Comparison of ENCODE assay signal across 9 cellular contexts in genomic region chr17:39665642-39666221, GRCh38. TPM values are rescaled to one million over a fixed set of nuclear protein-coding genes. Genes with fewer than 3 reads are reported as not detected.
DNase-seq lines count a peak whose midpoint lies in the region; ATAC-seq and TF ChIP-seq lines count a peak whose summit lies in the region.
"Had no signal": no experiment of that assay in that cellular context is flagged by ENCODE, and none has a peak within 500 bp of the region (broad histone marks: within the 10 kb centered on the region; RNA-seq: fewer than 3 reads in every experiment).

No MANE protein-coding gene starts in this region.

- H3K27me3 Mint-ChIP-seq in natural killer cell treated with Interleukin-12 subunit alpha and Interleukin-12 subunit beta and Interleukin-15 and Interleukin-18, amount 100 ng/mL, for 72 hours, result peaks cover 0 to 3% of the 10 kb centered on the region in 2 donors
- H3K27me3 Mint-ChIP-seq in progenitor cell of endocrine pancreas, result peaks cover 43% of the 10 kb centered on the region

- H3K27ac Mint-ChIP-seq in natural killer cell treated with Interleukin-12 subunit alpha and Interleukin-12 subunit beta and Interleukin-15 and Interleukin-18, amount 100 ng/mL, for 72 hours, result no peak overlapping the region
- H3K27ac Mint-ChIP-seq in progenitor cell of endocrine pancreas, result no peak overlapping the region

- H3K4me3 Mint-ChIP-seq in natural killer cell treated with Interleukin-12 subunit alpha and Interleukin-12 subunit beta and Interleukin-15 and Interleukin-18, amount 100 ng/mL, for 72 hours, result peak overlapping the region; percentile 25
- no peak overlapping the region for H3K4me3 Mint-ChIP-seq in progenitor cell of endocrine pancreas (ENCODE audit: low read depth)

- no peak for TF ChIP-seq CTCF in progenitor cell of endocrine pancreas (IDR thresholded peaks at IDR 0.05; ENCODE audit: unreplicated experiment)

- H3K4me1 Mint-ChIP-seq in natural killer cell treated with Interleukin-12 subunit alpha and Interleukin-12 subunit beta and Interleukin-15 and Interleukin-18, amount 100 ng/mL, for 72 hours (ENCODE audit: low read depth in 2 of 2), result peaks cover 11 to 12% of the 10 kb centered on the region in 2 donors
- H3K4me1 Mint-ChIP-seq in progenitor cell of endocrine pancreas (ENCODE audit: low read depth), result peaks cover 9% of the 10 kb centered on the region

- peak overlapping the region; percentile 58 for H3K27ac ChIP-seq in cingulate gyrus (ENCODE audit: low read depth, low read length)

- H3K36me3 Mint-ChIP-seq in natural killer cell treated with Interleukin-12 subunit alpha and Interleukin-12 subunit beta and Interleukin-15 and Interleukin-18, amount 100 ng/mL, for 72 hours, result no peaks in the 10 kb centered on the region
- H3K36me3 Mint-ChIP-seq in progenitor cell of endocrine pancreas (ENCODE audit: insufficient read depth), result peaks cover 1% of the 10 kb centered on the region

- DNase-seq in DMS114 treated with DMSO at 0.1 percent for 48 hours (lab: John Stamatoyannopoulos, UW; ENCODE audit: unreplicated experiment), result peak; percentile 14
- peak; percentile 6 for DNase-seq in NCI-H1105 treated with DMSO at 0.1 percent for 48 hours (lab: John Stamatoyannopoulos, UW)
- no peak for DNase-seq in natural killer cell treated with Interleukin-12 subunit alpha and Interleukin-12 subunit beta and Interleukin-15 and Interleukin-18, amount 100 ng/mL, for 72 hours (ENCODE audit: low spot score)
- DNase-seq in progenitor cell of endocrine pancreas (ENCODE audit: low spot score, unreplicated experiment), result no peak
- no peak for DNase-seq in inferior parietal cortex (ENCODE audit: extremely low spot score)
- no peak for DNase-seq in stimulated activated CD4-positive, alpha-beta T cell treated with anti-CD3 and anti-CD28 coated beads, Interleukin-2, amount 100 ng/mL, for 24 hours

- no peaks in the 10 kb centered on the region for H3K9me3 Mint-ChIP-seq in natural killer cell treated with Interleukin-12 subunit alpha and Interleukin-12 subunit beta and Interleukin-15 and Interleukin-18, amount 100 ng/mL, for 72 hours
- no peaks in the 10 kb centered on the region for H3K9me3 Mint-ChIP-seq in progenitor cell of endocrine pancreas (ENCODE audit: low read depth)

- no peak for ATAC-seq in natural killer cell treated with Interleukin-12 subunit alpha and Interleukin-12 subunit beta and Interleukin-15 and Interleukin-18, amount 100 ng/mL, for 72 hours
- ATAC-seq in GM21526 (IDR thresholded peaks at IDR 0.05; ENCODE audit: low FRiP score, unreplicated experiment), result no peak

RNA-seq across cellular contexts. Expression of gene TCAP, which starts 0.6 kb away (rescaled TPM):
- total RNA-seq in natural killer cell treated with Interleukin-12 subunit alpha and Interleukin-12 subunit beta and Interleukin-15 and Interleukin-18, amount 100 ng/mL, for 72 hours, result 1 to 10 TPM; 2.1 to 2.5 TPM
- 1.8 and 2.7 TPM in 2 replicates for total RNA-seq in progenitor cell of endocrine pancreas

RNA-seq across cellular contexts. Expression of gene PNMT, which starts 2.5 kb away (rescaled TPM):
- total RNA-seq in natural killer cell treated with Interleukin-12 subunit alpha and Interleukin-12 subunit beta and Interleukin-15 and Interleukin-18, amount 100 ng/mL, for 72 hours, result not detected
- 2.5 and 3.1 TPM in 2 replicates for total RNA-seq in progenitor cell of endocrine pancreas
- total RNA-seq: T-helper 2 cell treated with Interferon-gamma antibody and Interleukin-4, amounts not matched to agents 100 ng/mL and 5 ng/mL, for 36 hours had no signal

RNA-seq across cellular contexts. Expression of gene PGAP3, which starts 22.1 kb away (rescaled TPM):
- total RNA-seq in natural killer cell treated with Interleukin-12 subunit alpha and Interleukin-12 subunit beta and Interleukin-15 and Interleukin-18, amount 100 ng/mL, for 72 hours, result 10 to 100 TPM in 1 of 2 donors, 1 to 10 TPM in 1; 8.8 to 13.7 TPM
- 38.7 and 40.1 TPM in 2 replicates for total RNA-seq in progenitor cell of endocrine pancreas

RNA-seq across cellular contexts. Expression of gene STARD3, which starts 28.8 kb away (rescaled TPM):
- total RNA-seq in natural killer cell treated with Interleukin-12 subunit alpha and Interleukin-12 subunit beta and Interleukin-15 and Interleukin-18, amount 100 ng/mL, for 72 hours, result 100 to 1,000 TPM in 1 of 2 donors, 10 to 100 TPM in 1; 97.9 to 139 TPM
- total RNA-seq in progenitor cell of endocrine pancreas, result 57.0 and 62.5 TPM in 2 replicates

RNA-seq across cellular contexts. Expression of gene ERBB2, which starts 34.1 kb away (rescaled TPM):
- total RNA-seq in natural killer cell treated with Interleukin-12 subunit alpha and Interleukin-12 subunit beta and Interleukin-15 and Interleukin-18, amount 100 ng/mL, for 72 hours, result 1 to 10 TPM; 3.8 to 9.5 TPM
- 136 and 152 TPM in 2 replicates for total RNA-seq in progenitor cell of endocrine pancreas

Comparison
In these comparisons a context has a peak if more than half of its experiments do, and no peak if none do; other contexts are left out.
1. DNase-seq: peak in DMS114 treated with DMSO at 0.1 percent for 48 hours (single experiment) and NCI-H1105 treated with DMSO at 0.1 percent for 48 hours (single experiment); none in natural killer cell treated with Interleukin-12 subunit alpha and Interleukin-12 subunit beta and Interleukin-15 and Interleukin-18, amount 100 ng/mL, for 72 hours (single experiment), progenitor cell of endocrine pancreas (single experiment), inferior parietal cortex (single experiment) and stimulated activated CD4-positive, alpha-beta T cell treated with anti-CD3 and anti-CD28 coated beads, Interleukin-2, amount 100 ng/mL, for 24 hours (0 of 2).